ENCODE assay signal across 13 cellular contexts in genomic region chr21:45387506-45387905, GRCh38. TPM values are rescaled to one million over a fixed set of nuclear protein-coding genes. Genes with fewer than 3 reads are reported as not detected.
A peak's percentile ranks its signal among the peaks of the same experiment; 100 is the strongest.
DNase-seq lines count a peak whose midpoint lies in the region; ATAC-seq and TF ChIP-seq lines count a peak whose summit lies in the region.
"Had no signal": no experiment of that assay in that cellular context is flagged by ENCODE, and none has a peak within 500 bp of the region (broad histone marks: within the 10 kb centered on the region; RNA-seq: fewer than 3 reads in every experiment).

No MANE protein-coding gene starts in this region.

- H3K36me3 ChIP-seq in esophagus muscularis mucosa (no peaks in the 10 kb centered on the region), thyroid gland (no peaks in the 10 kb centered on the region)
- H3K36me3 ChIP-seq in effector memory CD4-positive, alpha-beta T cell (ENCODE audit: control insufficient read depth, insufficient read depth, low read length), result no peaks in the 10 kb centered on the region

- TF ChIP-seq EP300 in esophagus muscularis mucosa (IDR thresholded peaks at IDR 0.05), result no peak

- H3K56ac ChIP-seq in H9 (ENCODE audit: insufficient read length, low read depth, low read length), result no peak overlapping the region

- H3K4me2 ChIP-seq in H9 (ENCODE audit: insufficient read depth, insufficient read length, low read length), result no peak overlapping the region

- DNase-seq in H9 (no peak), esophagus muscularis mucosa (ENCODE audit: extremely low spot score) (no peak), mesenteric fat pad (ENCODE audit: low spot score) (peak; percentile 81), thyroid gland (no peak), D341Med (ENCODE audit: low spot score) (no peak)
- DNase-seq in effector memory CD4-positive, alpha-beta T cell, result no peak
- DNase-seq: naive B cell; NCI-H2029; NCI-H82; stimulated activated naive CD4-positive, alpha-beta T cell had no signal

- no peak overlapping the region for H2AFZ ChIP-seq in H9 (ENCODE audit: low read length)

- no peak overlapping the region for H4K5ac ChIP-seq in H9 (ENCODE audit: insufficient read length, low read depth, low read length)

- no peaks in the 10 kb centered on the region for H4K20me1 ChIP-seq in H9 (ENCODE audit: control insufficient read depth, insufficient read depth, insufficient read length)

- H4K91ac ChIP-seq in H9 (ENCODE audit: insufficient read length, low read depth, low read length), result no peak overlapping the region

- WGBS in H9 (ENCODE audit: extremely low coverage, insufficient read length, low lambda C conversion rate), result no CpG with 5 or more reads among the region's 13 CpGs
- WGBS in esophagus muscularis mucosa, result 83% methylated on average over 12 of the region's 13 CpGs
- WGBS in thyroid gland, 2 donors, result 83 to 87% methylated on average over 13 of the region's 13 CpGs

- no peaks in the 10 kb centered on the region for H3K9me3 ChIP-seq in H9 (ENCODE audit: control insufficient read depth, low read depth, low read length)
- H3K9me3 ChIP-seq in esophagus muscularis mucosa, result no peaks in the 10 kb centered on the region
- no peaks in the 10 kb centered on the region for H3K9me3 ChIP-seq in thyroid gland
- no peaks in the 10 kb centered on the region for H3K9me3 ChIP-seq in effector memory CD4-positive, alpha-beta T cell (ENCODE audit: control insufficient read depth, low read length)

- H3K27me3 Mint-ChIP-seq in H9 (ENCODE audit: low read depth), result peaks cover 9% of the 10 kb centered on the region

- intact Hi-C loops in esophagus muscularis mucosa (cut with DNase I), result no loop called here
- intact Hi-C loops in thyroid gland (cut with DNase I), result no loop called here

- peak overlapping the region; percentile 43 for H2BK12ac ChIP-seq in H9 (ENCODE audit: insufficient read length, low read depth, low read length)

- no peak overlapping the region for H3K18ac ChIP-seq in H9 (ENCODE audit: insufficient read length, low read depth, low read length)

- TF ChIP-seq POLR2A in esophagus muscularis mucosa (IDR thresholded peaks at IDR 0.05; ENCODE audit: low read depth), result no peak
- no peak for TF ChIP-seq POLR2A in thyroid gland (IDR thresholded peaks at IDR 0.05)

- no peak overlapping the region for H3K4ac ChIP-seq in H9 (ENCODE audit: low read depth, low read length)

- no peak overlapping the region for H4K8ac ChIP-seq in H9 (replicated peaks; ENCODE audit: insufficient read length, low read depth, low read length)

- no peak overlapping the region for H3K27ac Mint-ChIP-seq in H9
- H3K27ac Mint-ChIP-seq: naive B cell had no signal

- H3K27ac ChIP-seq in H9 (ENCODE audit: insufficient read length, low read depth, low read length) (no peak overlapping the region), esophagus muscularis mucosa (replicated peaks in 1 of 4) (peak overlapping the region; percentile 32 to 44 (median 38)), thyroid gland (peak overlapping the region in 2 of 3 donors; percentile 38 to 44)
- H3K27ac ChIP-seq in effector memory CD4-positive, alpha-beta T cell (ENCODE audit: insufficient read depth, low read length, poor library complexity, severe bottlenecking), result no peak overlapping the region

- TF ChIP-seq CTCF in H9 (conservative IDR thresholded peaks at IDR 0.05) (no peak), esophagus muscularis mucosa (IDR thresholded peaks at IDR 0.05) (no peak), thyroid gland (IDR thresholded peaks at IDR 0.05) (no peak)

- H2BK5ac ChIP-seq in H9 (ENCODE audit: insufficient read length, low read length), result no peak overlapping the region

- H3K23ac ChIP-seq in H9 (ENCODE audit: insufficient read length, low read depth, low read length), result no peak overlapping the region

- no peak for ATAC-seq in GM21390 (IDR thresholded peaks at IDR 0.05; ENCODE audit: unreplicated experiment)
- ATAC-seq in HG03354 (IDR thresholded peaks at IDR 0.05; ENCODE audit: poor library complexity, severe bottlenecking, unreplicated experiment), result no peak
- ATAC-seq: activated CD4-positive, CD25-positive, alpha-beta regulatory T cell treated with anti-CD3 and anti-CD28 coated beads, Interleukin-2, amount 50 U/mL, for 24 hours had no signal

- no peak overlapping the region for H2BK120ac ChIP-seq in H9 (ENCODE audit: low read depth, low read length, poor library complexity, severe bottlenecking)

- H3K9ac ChIP-seq in H9 (ENCODE audit: extremely low read depth, insufficient read length, low read length), result no peak overlapping the region

- H3K23me2 ChIP-seq in H9 (ENCODE audit: insufficient read length, low read depth, low read length, poor library complexity, severe bottlenecking), result no peaks in the 10 kb centered on the region

- peaks cover 4 to 6% of the 10 kb centered on the region in 2 experiments; a peak in 1 of 4 replicates for H3K4me1 Mint-ChIP-seq in H9
- H3K4me1 Mint-ChIP-seq: naive B cell had no signal

- no peaks in the 10 kb centered on the region for H3K79me1 ChIP-seq in H9 (ENCODE audit: insufficient read depth, low read depth, low read length, poor library complexity, severe bottlenecking)

- peaks cover 0 to 4% (median 0%) of the 10 kb centered on the region in 3 experiments; a peak in 1 of 7 replicates for H3K36me3 Mint-ChIP-seq in H9 (ENCODE audit: insufficient read depth in 1 of 3, low read depth in 3 of 3)
- H3K36me3 Mint-ChIP-seq: naive B cell had no signal

- H2BK20ac ChIP-seq in H9 (ENCODE audit: low read depth, low read length, poor library complexity, severe bottlenecking), result no peak overlapping the region

- H3K4me3 ChIP-seq in esophagus muscularis mucosa (no peak overlapping the region), thyroid gland (replicated peaks in 1 of 3) (no peak overlapping the region)
- H3K4me3 ChIP-seq in effector memory CD4-positive, alpha-beta T cell (ENCODE audit: insufficient read depth, low read depth, low read length, poor library complexity, severe bottlenecking), result no peak overlapping the region

- H3K4me1 ChIP-seq in H9 (ENCODE audit: insufficient read depth, low read length) (no peaks in the 10 kb centered on the region), esophagus muscularis mucosa (peaks cover 15 to 27% (median 17%) of the 10 kb centered on the region in 4 donors), thyroid gland (peaks cover 0 to 32% of the 10 kb centered on the region in 2 donors)
- H3K4me1 ChIP-seq in effector memory CD4-positive, alpha-beta T cell (ENCODE audit: control insufficient read depth, insufficient read depth, low read length, poor library complexity, severe bottlenecking), result no peaks in the 10 kb centered on the region

- H3K14ac ChIP-seq in H9 (ENCODE audit: insufficient read depth, low read length), result peak overlapping the region; percentile 71

- H3K79me2 ChIP-seq in H9 (ENCODE audit: insufficient read depth, low read length), result no peaks in the 10 kb centered on the region

- H2AK5ac ChIP-seq in H9 (ENCODE audit: insufficient read length, low read length), result peak overlapping the region; percentile 44

- no peak overlapping the region for H3T11ph ChIP-seq in H9 (ENCODE audit: low read length)

- no peaks in the 10 kb centered on the region for H3K27me3 ChIP-seq in H9 (ENCODE audit: insufficient read depth, low read length)
- peaks cover 0 to 10% (median 0%) of the 10 kb centered on the region in 4 donors for H3K27me3 ChIP-seq in esophagus muscularis mucosa
- no peaks in the 10 kb centered on the region for H3K27me3 ChIP-seq in thyroid gland
- no peaks in the 10 kb centered on the region for H3K27me3 ChIP-seq in effector memory CD4-positive, alpha-beta T cell (replicated peaks; ENCODE audit: control insufficient read depth, insufficient read depth, low read length, poor library complexity, severe bottlenecking)

- no peak overlapping the region for H2BK15ac ChIP-seq in H9 (ENCODE audit: low read depth, low read length)

- H3K4me3 Mint-ChIP-seq in H9, result no peak overlapping the region
- H3K4me3 Mint-ChIP-seq: naive B cell had no signal

- H3K9me3 Mint-ChIP-seq in H9, result peaks cover 0 to 4% of the 10 kb centered on the region in 2 experiments; a peak in 2 of 5 replicates

RNA-seq across cellular contexts. Expression of gene COL18A1, which starts 17.5 kb away (rescaled TPM):
- total RNA-seq in H9 (2021) (232 and 234 TPM in 2 replicates), esophagus muscularis mucosa (100 to 1,000 TPM in 3 of 4 donors, 10 to 100 TPM in 1; 97.7 to 173 (median 110) TPM), mesenteric fat pad (79.8 TPM), thyroid gland (100 to 1,000 TPM; 105 to 264 (median 238) TPM)

Comparison
In these comparisons a context has a peak if more than half of its experiments do, and no peak if none do; other contexts are left out.
1. H3K27ac ChIP-seq: peak in esophagus muscularis mucosa (4 of 4) and thyroid gland (2 of 3); none in H9 (single experiment) and effector memory CD4-positive, alpha-beta T cell (single experiment).